Comparison of ENCODE assay signal across 30 cellular contexts in the genomic region with DNA sequence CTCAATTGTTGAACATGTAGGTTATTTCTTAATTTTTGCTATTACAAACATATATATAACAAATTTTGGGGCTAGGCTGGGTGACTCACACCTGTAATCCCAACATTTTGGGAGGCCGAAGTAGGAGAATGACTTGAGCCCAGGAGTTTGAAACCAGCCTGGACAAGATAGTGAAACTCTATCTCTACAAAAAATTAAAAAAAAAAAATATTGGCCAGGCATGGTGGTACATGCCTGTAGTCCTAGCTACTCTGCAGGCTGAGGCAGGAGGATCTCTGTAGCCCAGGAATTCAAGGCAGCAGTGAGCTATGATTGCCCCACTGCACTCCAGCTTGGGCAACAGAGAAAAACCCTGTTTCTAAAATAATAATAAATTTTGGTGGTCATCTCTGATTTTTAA.
"Had no signal": no experiment of that assay in that cellular context is flagged by ENCODE, and none has a peak within 500 bp of the region (broad histone marks: within the 10 kb centered on the region; RNA-seq: fewer than 3 reads in every experiment).

No MANE protein-coding gene starts in this region.

- H3K27me3 Mint-ChIP-seq: activated CD4-positive, alpha-beta memory T cell treated with anti-CD3 and anti-CD28 coated beads, Interleukin-2, amount 10 ng/mL, durations not matched to agents 7 days and 5 days; activated CD4-positive, alpha-beta T cell treated with anti-CD3 and anti-CD28 coated beads for 36 hours; activated CD4-positive, alpha-beta T cell treated with anti-CD3 and anti-CD28 coated beads, Interleukin-2, amount 10 ng/mL, durations not matched to agents 7 days and 5 days; activated naive CD4-positive, alpha-beta T cell treated with anti-CD3 and anti-CD28 coated beads, Interleukin-2, amount 50 U/mL, for 24 hours; activated naive CD8-positive, alpha-beta T cell treated with anti-CD3 and anti-CD28 coated beads for 36 hours; activated naive CD8-positive, alpha-beta T cell treated with anti-CD3 and anti-CD28 coated beads, Interleukin-2, amount 50 U/mL, for 24 hours; activated T-cell treated with anti-CD3 and anti-CD28 coated beads, Interleukin-2, amount 50 U/mL, for 24 hours; activated T-helper 17 cell treated with anti-CD3 and anti-CD28 coated beads, Interleukin-2, amount 50 U/mL, for 72 hours had no signal

- H3K4me3 ChIP-seq: adrenal gland, body of pancreas, cardiac muscle cell, colonic mucosa, gastroesophageal sphincter, heart right ventricle, hepatocyte had no signal

- H3K79me2 ChIP-seq: hepatocyte had no signal

- H3K27ac Mint-ChIP-seq: activated CD4-positive, alpha-beta memory T cell treated with anti-CD3 and anti-CD28 coated beads, Interleukin-2, amount 10 ng/mL, durations not matched to agents 7 days and 5 days; activated CD4-positive, alpha-beta T cell treated with anti-CD3 and anti-CD28 coated beads for 36 hours; activated CD4-positive, alpha-beta T cell treated with anti-CD3 and anti-CD28 coated beads, Interleukin-2, amount 10 ng/mL, durations not matched to agents 7 days and 5 days; activated naive CD4-positive, alpha-beta T cell treated with anti-CD3 and anti-CD28 coated beads for 36 hours; activated naive CD4-positive, alpha-beta T cell treated with anti-CD3 and anti-CD28 coated beads, Interleukin-2, amount 50 U/mL, for 24 hours; activated naive CD8-positive, alpha-beta T cell treated with anti-CD3 and anti-CD28 coated beads for 36 hours; activated naive CD8-positive, alpha-beta T cell treated with anti-CD3 and anti-CD28 coated beads, Interleukin-2, amount 50 U/mL, for 24 hours; activated T-cell treated with anti-CD3 and anti-CD28 coated beads, Interleukin-2, amount 50 U/mL, for 24 hours; activated T-helper 17 cell treated with anti-CD3 and anti-CD28 coated beads, Interleukin-2, amount 50 U/mL, for 72 hours; endodermal cell had no signal

- H3K4me3 Mint-ChIP-seq: activated CD4-positive, alpha-beta memory T cell treated with anti-CD3 and anti-CD28 coated beads, Interleukin-2, amount 10 ng/mL, durations not matched to agents 7 days and 5 days; activated CD4-positive, alpha-beta T cell treated with anti-CD3 and anti-CD28 coated beads for 36 hours; activated CD4-positive, alpha-beta T cell treated with anti-CD3 and anti-CD28 coated beads, Interleukin-2, amount 10 ng/mL, durations not matched to agents 7 days and 5 days; activated naive CD4-positive, alpha-beta T cell treated with anti-CD3 and anti-CD28 coated beads for 36 hours; activated naive CD4-positive, alpha-beta T cell treated with anti-CD3 and anti-CD28 coated beads, Interleukin-2, amount 50 U/mL, for 24 hours; activated naive CD8-positive, alpha-beta T cell treated with anti-CD3 and anti-CD28 coated beads for 36 hours; activated naive CD8-positive, alpha-beta T cell treated with anti-CD3 and anti-CD28 coated beads, Interleukin-2, amount 50 U/mL, for 24 hours; activated T-cell treated with anti-CD3 and anti-CD28 coated beads, Interleukin-2, amount 50 U/mL, for 24 hours; activated T-helper 17 cell treated with anti-CD3 and anti-CD28 coated beads, Interleukin-2, amount 50 U/mL, for 72 hours; endodermal cell had no signal

- DNase-seq: activated CD4-positive, alpha-beta memory T cell treated with anti-CD3 and anti-CD28 coated beads, Interleukin-2, amount 10 ng/mL, durations not matched to agents 7 days and 5 days; activated CD4-positive, alpha-beta T cell treated with anti-CD3 and anti-CD28 coated beads for 36 hours; activated CD4-positive, alpha-beta T cell treated with anti-CD3 and anti-CD28 coated beads, Interleukin-2, amount 10 ng/mL, durations not matched to agents 7 days and 5 days; activated CD4-positive, alpha-beta T cell treated with anti-CD3 and anti-CD28 coated beads, Interleukin-2, amount 50 U/mL, for 4 hours; activated CD4-positive, CD25-positive, alpha-beta regulatory T cell; activated CD4-positive, CD25-positive, alpha-beta regulatory T cell treated with anti-CD3 and anti-CD28 coated beads, Interleukin-2, amount 50 U/mL, for 72 hours; activated CD8-positive, alpha-beta memory T cell treated with anti-CD3 and anti-CD28 coated beads, Interleukin-2, amount 50 U/mL, for 48 hours; activated effector memory CD4-positive, alpha-beta T cell treated with Interleukin-2 at 50 U/mL for 16 hours; activated naive CD4-positive, alpha-beta T cell treated with anti-CD3 and anti-CD28 coated beads for 36 hours; activated naive CD8-positive, alpha-beta T cell treated with anti-CD3 and anti-CD28 coated beads for 36 hours; activated naive CD8-positive, alpha-beta T cell treated with anti-CD3 and anti-CD28 coated beads, Interleukin-2, amount 50 U/mL, for 24 hours; activated T-cell treated with anti-CD3 and anti-CD28 coated beads for 4 hours; activated T-cell treated with anti-CD3 and anti-CD28 coated beads, Interleukin-2, amount 50 U/mL, for 24 hours; adrenal gland; amygdala; aorta; body of pancreas; central memory CD4-positive, alpha-beta T cell; cerebellar nuclear complex; colonic mucosa; effector CD8-positive, alpha-beta T cell; endodermal cell; foreskin melanocyte; heart right ventricle; T-helper 2 cell had no signal

- H3K9me3 Mint-ChIP-seq: activated CD4-positive, alpha-beta memory T cell treated with anti-CD3 and anti-CD28 coated beads, Interleukin-2, amount 10 ng/mL, durations not matched to agents 7 days and 5 days; activated CD4-positive, alpha-beta T cell treated with anti-CD3 and anti-CD28 coated beads, Interleukin-2, amount 10 ng/mL, durations not matched to agents 7 days and 5 days; activated naive CD4-positive, alpha-beta T cell treated with anti-CD3 and anti-CD28 coated beads for 36 hours; activated naive CD4-positive, alpha-beta T cell treated with anti-CD3 and anti-CD28 coated beads, Interleukin-2, amount 50 U/mL, for 24 hours; activated naive CD8-positive, alpha-beta T cell treated with anti-CD3 and anti-CD28 coated beads for 36 hours; activated naive CD8-positive, alpha-beta T cell treated with anti-CD3 and anti-CD28 coated beads, Interleukin-2, amount 50 U/mL, for 24 hours; activated T-cell treated with anti-CD3 and anti-CD28 coated beads, Interleukin-2, amount 50 U/mL, for 24 hours; activated T-helper 17 cell treated with anti-CD3 and anti-CD28 coated beads, Interleukin-2, amount 50 U/mL, for 72 hours; endodermal cell had no signal

- H2AFZ ChIP-seq: hepatocyte had no signal

- H3K4me1 ChIP-seq: colonic mucosa had no signal

- H3K9me3 ChIP-seq: adrenal gland, body of pancreas, colonic mucosa, gastroesophageal sphincter, heart right ventricle had no signal

- H3K27ac ChIP-seq: adrenal gland, body of pancreas, cardiac muscle cell, colonic mucosa, gastroesophageal sphincter, heart right ventricle, hepatocyte had no signal

- H3K4me2 ChIP-seq: hepatocyte had no signal

- ATAC-seq: activated CD4-positive, alpha-beta T cell treated with anti-CD3 and anti-CD28 coated beads for 36 hours; activated naive CD8-positive, alpha-beta T cell treated with anti-CD3 and anti-CD28 coated beads, Interleukin-2, amount 50 U/mL, for 24 hours; activated T-helper 17 cell treated with anti-CD3 and anti-CD28 coated beads, Interleukin-2, amount 50 U/mL, for 72 hours; body of pancreas; gastroesophageal sphincter; heart right ventricle had no signal

- H3K27me3 ChIP-seq: adrenal gland, body of pancreas, cardiac muscle cell, colonic mucosa, gastroesophageal sphincter, heart right ventricle, hepatocyte had no signal
